8 cellular contexts compared by ENCODE assay signal in the genomic region with DNA sequence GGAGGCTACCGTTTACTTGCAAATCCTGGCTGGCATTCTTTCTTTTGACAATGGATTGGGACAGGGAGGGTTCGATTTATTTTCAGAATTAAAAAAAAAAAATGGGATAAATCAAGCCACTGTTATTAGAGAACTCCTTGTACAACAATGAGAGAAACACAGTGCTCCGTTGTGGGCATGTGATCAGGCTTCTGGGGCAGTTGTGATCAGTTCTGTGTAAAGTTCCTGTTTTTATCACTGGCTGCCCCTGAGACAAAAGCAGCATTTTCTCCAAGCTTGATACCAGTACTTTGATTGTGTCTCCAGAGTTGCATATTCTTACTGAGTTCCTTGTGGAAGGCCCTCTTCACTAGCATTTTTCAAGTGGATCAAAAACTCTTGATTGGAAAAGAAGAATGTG. TPM values are rescaled to one million over a fixed set of nuclear protein-coding genes. Genes with fewer than 3 reads are reported as not detected.
A peak's percentile ranks its signal among the peaks of the same experiment; 100 is the strongest.
DNase-seq lines count a peak whose midpoint lies in the region; ATAC-seq and TF ChIP-seq lines count a peak whose summit lies in the region.

No MANE protein-coding gene starts in this region.

- H3K36me3 ChIP-seq in heart left ventricle (no peaks in the 10 kb centered on the region), trophoblast cell (ENCODE audit: control insufficient read depth in 1 of 2, insufficient read depth in 2 of 2, low read length in 2 of 2) (no peaks in the 10 kb centered on the region)

- H2BK5ac ChIP-seq in trophoblast cell (ENCODE audit: low read depth, low read length, poor library complexity): peak overlapping the region; percentile 95

- H3K18ac ChIP-seq in trophoblast cell (ENCODE audit: low read length): no peak overlapping the region

- peak overlapping the region; percentile 18 for H4K8ac ChIP-seq in trophoblast cell (ENCODE audit: low read depth, low read length)

- no peaks in the 10 kb centered on the region for H3K9me3 ChIP-seq in heart left ventricle
- no peaks in the 10 kb centered on the region for H3K9me3 ChIP-seq in trophoblast cell (ENCODE audit: insufficient read depth, low read depth, low read length)

- DNase-seq in AG10803 (ENCODE audit: low read depth): no peak
- DNase-seq in HFFc6: no peak
- DNase-seq in activated T-helper 1 cell treated with anti-CD3 and anti-CD28 coated beads, Interleukin-12 subunit alpha, Interleukin-12 subunit beta, Interleukin-2, Interleukin-4 antibody, amounts not matched to agents 30 ng/mL and 10 ng/mL and 1 ng/mL, durations not matched to agents 14 hours and 24 hours and 36 hours (ENCODE audit: low spot score): no peak
- DNase-seq in heart left ventricle: peak in 2 of 5 donors; percentile 16 to 27
- peak in 1 of 2 donors; percentile 18 for DNase-seq in trophoblast cell
- no peak for DNase-seq in COLO668 (lab: John Stamatoyannopoulos, UW; ENCODE audit: unreplicated experiment)

- H3K79me2 ChIP-seq in trophoblast cell (ENCODE audit: control insufficient read depth, insufficient read depth, low read length, poor library complexity): peaks cover 19% of the 10 kb centered on the region

- no peak overlapping the region for H3K23ac ChIP-seq in trophoblast cell (ENCODE audit: low read length)

- ATAC-seq in heart left ventricle (peak in 2 of 4 donors; percentile 39 to 45), HG03520 (IDR thresholded peaks at IDR 0.05; ENCODE audit: unreplicated experiment) (no peak), GM19351 (IDR thresholded peaks at IDR 0.05; ENCODE audit: unreplicated experiment) (no peak)

- H3K4ac ChIP-seq in trophoblast cell (ENCODE audit: low read depth, low read length): peak overlapping the region; percentile 99

- peak overlapping the region; percentile 93 for H2BK120ac ChIP-seq in trophoblast cell (ENCODE audit: insufficient read depth, low read length, poor library complexity)

- WGBS in heart left ventricle, 4 donors: 0 to 2% (median 0%) methylated on average over 3 of the region's 3 CpGs
- no CpG with 5 or more reads among the region's 3 CpGs for WGBS in trophoblast cell (ENCODE audit: extremely low coverage, insufficient coverage, insufficient read length)

- intact Hi-C loops in activated T-helper 1 cell treated with anti-CD3 and anti-CD28 coated beads, Interleukin-12 subunit alpha, Interleukin-12 subunit beta, Interleukin-2, Interleukin-4 antibody, amounts not matched to agents 30 ng/mL and 10 ng/mL and 1 ng/mL, durations not matched to agents 14 hours and 24 hours and 36 hours (cut with micrococcal nuclease): loop anchor here (1.0 to 10.0 kb wide), 5 partner anchors 11 to 819 kb away; a partner anchor contains a TSS
- intact Hi-C loops in heart left ventricle (cut with DNase I): loop anchor here in 9 of 10 donors (1.0 to 10.0 kb wide), 9 partner anchors 61 to 839 kb away; a partner anchor contains a TSS

- H3K4me3 ChIP-seq in AG10803 (ENCODE audit: low read length) (peak overlapping the region; percentile 87), heart left ventricle (peak overlapping the region; percentile 69 to 97 (median 82)), trophoblast cell (ENCODE audit: low read depth, low read length) (peak overlapping the region; percentile 96)

- H3K9ac ChIP-seq in trophoblast cell (ENCODE audit: low read length): peak overlapping the region; percentile 97

- peak overlapping the region; percentile 96 for H3K14ac ChIP-seq in trophoblast cell (ENCODE audit: low read length)

- H3K27ac Mint-ChIP-seq in HFFc6: peak overlapping the region; percentile 90
- H3K27ac Mint-ChIP-seq in activated T-helper 1 cell treated with anti-CD3 and anti-CD28 coated beads, Interleukin-12 subunit alpha, Interleukin-12 subunit beta, Interleukin-2, Interleukin-4 antibody, amounts not matched to agents 30 ng/mL and 10 ng/mL and 1 ng/mL, durations not matched to agents 14 hours and 24 hours and 36 hours: peak overlapping the region; percentile 95

- TF ChIP-seq CTCF in AG10803 (conservative IDR thresholded peaks at IDR 0.05; ENCODE audit: low read length): no peak
- no peak for TF ChIP-seq CTCF in HFFc6 (IDR thresholded peaks at IDR 0.05)
- TF ChIP-seq CTCF in heart left ventricle (IDR thresholded peaks at IDR 0.05): no peak

- H3K27me3 Mint-ChIP-seq in HFFc6 (ENCODE audit: insufficient read depth): no peaks in the 10 kb centered on the region; the same call in 1 of the 2 replicates
- peaks cover 2% of the 10 kb centered on the region for H3K27me3 Mint-ChIP-seq in activated T-helper 1 cell treated with anti-CD3 and anti-CD28 coated beads, Interleukin-12 subunit alpha, Interleukin-12 subunit beta, Interleukin-2, Interleukin-4 antibody, amounts not matched to agents 30 ng/mL and 10 ng/mL and 1 ng/mL, durations not matched to agents 14 hours and 24 hours and 36 hours (ENCODE audit: insufficient read depth)

- H3K9me3 Mint-ChIP-seq in HFFc6: no peaks in the 10 kb centered on the region
- H3K9me3 Mint-ChIP-seq in activated T-helper 1 cell treated with anti-CD3 and anti-CD28 coated beads, Interleukin-12 subunit alpha, Interleukin-12 subunit beta, Interleukin-2, Interleukin-4 antibody, amounts not matched to agents 30 ng/mL and 10 ng/mL and 1 ng/mL, durations not matched to agents 14 hours and 24 hours and 36 hours: no peaks in the 10 kb centered on the region

- H3K79me1 ChIP-seq in trophoblast cell (ENCODE audit: low read length): peaks cover 14% of the 10 kb centered on the region

- H3K4me3 Mint-ChIP-seq in HFFc6: peak overlapping the region; percentile 93
- peak overlapping the region; percentile 95 for H3K4me3 Mint-ChIP-seq in activated T-helper 1 cell treated with anti-CD3 and anti-CD28 coated beads, Interleukin-12 subunit alpha, Interleukin-12 subunit beta, Interleukin-2, Interleukin-4 antibody, amounts not matched to agents 30 ng/mL and 10 ng/mL and 1 ng/mL, durations not matched to agents 14 hours and 24 hours and 36 hours

- peak overlapping the region; percentile 68 for H2AFZ ChIP-seq in trophoblast cell (ENCODE audit: insufficient read depth, low read length, poor library complexity)

- H3K4me1 ChIP-seq in heart left ventricle (peaks cover 15 to 57% (median 46%) of the 10 kb centered on the region in 12 donors), trophoblast cell (ENCODE audit: control insufficient read depth in 1 of 2, insufficient read depth in 2 of 2, low read length in 2 of 2) (peaks cover 3 to 11% of the 10 kb centered on the region in 2 experiments)

- H3K4me2 ChIP-seq in trophoblast cell (ENCODE audit: low read length): peak overlapping the region; percentile 83

- H3K4me1 Mint-ChIP-seq in HFFc6 (ENCODE audit: low read depth): peaks cover 45% of the 10 kb centered on the region
- H3K4me1 Mint-ChIP-seq in activated T-helper 1 cell treated with anti-CD3 and anti-CD28 coated beads, Interleukin-12 subunit alpha, Interleukin-12 subunit beta, Interleukin-2, Interleukin-4 antibody, amounts not matched to agents 30 ng/mL and 10 ng/mL and 1 ng/mL, durations not matched to agents 14 hours and 24 hours and 36 hours (ENCODE audit: low read depth): peaks cover 53% of the 10 kb centered on the region

- H3K27me3 ChIP-seq in heart left ventricle (no peaks in the 10 kb centered on the region), trophoblast cell (ENCODE audit: insufficient read depth, low read length) (no peaks in the 10 kb centered on the region)

- TF ChIP-seq POLR2A in heart left ventricle (IDR thresholded peaks at IDR 0.05): no peak

- H2BK12ac ChIP-seq in trophoblast cell (ENCODE audit: low read length): no peak overlapping the region

- H3K27ac ChIP-seq in heart left ventricle (peak overlapping the region; percentile 87 to 98 (median 94)), trophoblast cell (ENCODE audit: low read depth, low read length) (no peak overlapping the region)

- H2AK5ac ChIP-seq in trophoblast cell (ENCODE audit: low read length): no peak overlapping the region

- H4K91ac ChIP-seq in trophoblast cell (ENCODE audit: low read depth, low read length): peak overlapping the region; percentile 98

- no peak overlapping the region for H4K12ac ChIP-seq in trophoblast cell (ENCODE audit: low read depth, low read length)

- no peaks in the 10 kb centered on the region for H3K36me3 Mint-ChIP-seq in HFFc6 (ENCODE audit: low read depth)
- peaks cover 5% of the 10 kb centered on the region for H3K36me3 Mint-ChIP-seq in activated T-helper 1 cell treated with anti-CD3 and anti-CD28 coated beads, Interleukin-12 subunit alpha, Interleukin-12 subunit beta, Interleukin-2, Interleukin-4 antibody, amounts not matched to agents 30 ng/mL and 10 ng/mL and 1 ng/mL, durations not matched to agents 14 hours and 24 hours and 36 hours (ENCODE audit: low read depth)

RNA-seq across cellular contexts. Expression of a gene that starts 1.2 kb away (rescaled TPM):
- 10 to 100 TPM; 17.4 to 24.7 (median 20.6) TPM for total RNA-seq in HFFc6 (2021; fragmentation: NEBNext Ultra II Directional; extraction: Animal tissue kit (Norgen Biotek cat#: 25700))
- 26.7 and 27.6 TPM in 2 replicates for total RNA-seq in activated T-helper 1 cell treated with anti-CD3 and anti-CD28 coated beads, Interleukin-12 subunit alpha, Interleukin-12 subunit beta, Interleukin-2, Interleukin-4 antibody, amounts not matched to agents 30 ng/mL and 10 ng/mL and 1 ng/mL, durations not matched to agents 14 hours and 24 hours and 36 hours
- 10 to 100 TPM; 12.0 to 25.0 (median 17.3) TPM for total RNA-seq in heart left ventricle
- 1 to 10 TPM; 3.4 to 7.4 TPM for polyA plus RNA-seq in heart left ventricle
- polyA plus RNA-seq in trophoblast cell (2013): 33.2 and 33.7 TPM in 2 replicates
